Comparison of ENCODE assay signal across 2 cellular contexts in the genomic region with DNA sequence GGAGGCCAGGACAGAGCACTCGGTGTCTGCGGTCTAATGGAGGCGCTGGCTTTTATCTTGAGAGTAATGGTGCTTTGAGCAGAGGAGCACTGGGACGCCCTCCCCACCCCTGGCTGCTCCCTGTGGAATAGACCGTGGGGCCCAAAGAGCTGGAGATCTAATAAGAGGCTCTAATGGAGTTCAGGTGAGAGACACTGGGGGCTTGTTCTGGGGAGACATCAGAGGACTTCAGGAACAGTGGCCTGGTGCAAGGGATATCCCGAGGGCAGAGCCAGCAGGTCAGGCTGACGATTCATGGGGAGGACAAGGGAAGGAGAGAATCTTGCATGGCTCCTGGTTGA.
TF ChIP-seq lines count a peak whose summit lies in the region.

No MANE protein-coding gene starts in this region.

TF ChIP-seq in H1, 55 proteins besides CTCF, POLR2A, EP300 and RAD21:
- no peak for TF ChIP-seq TBP (IDR thresholded peaks at IDR 0.05; ENCODE audit: low read depth, low read length)
- TF ChIP-seq EZH2 (IDR thresholded peaks at IDR 0.05; ENCODE audit: low read depth, low read length, severe bottlenecking) = no peak
- TF ChIP-seq, protein P1, sequence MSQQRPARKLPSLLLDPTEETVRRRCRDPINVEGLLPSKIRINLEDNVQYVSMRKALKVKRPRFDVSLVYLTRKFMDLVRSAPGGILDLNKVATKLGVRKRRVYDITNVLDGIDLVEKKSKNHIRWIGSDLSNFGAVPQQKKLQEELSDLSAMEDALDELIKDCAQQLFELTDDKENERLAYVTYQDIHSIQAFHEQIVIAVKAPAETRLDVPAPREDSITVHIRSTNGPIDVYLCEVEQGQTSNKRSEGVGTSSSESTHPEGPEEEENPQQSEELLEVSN (IDR thresholded peaks at IDR 0.05) = no peak
- TF ChIP-seq SP4 (IDR thresholded peaks at IDR 0.05; ENCODE audit: low read length) = no peak
- no peak for TF ChIP-seq CBX5 (IDR thresholded peaks at IDR 0.05; ENCODE audit: low read depth, low read length)
- no peak for TF ChIP-seq SIRT6 (IDR thresholded peaks at IDR 0.05; ENCODE audit: low read length)
- no peak for TF ChIP-seq KDM4A (IDR thresholded peaks at IDR 0.05; ENCODE audit: low read depth, low read length, severe bottlenecking)
- TF ChIP-seq YY1 (IDR thresholded peaks at IDR 0.05; ENCODE audit: low read depth, low read length) = no peak
- no peak for TF ChIP-seq BCL11A (IDR thresholded peaks at IDR 0.05; ENCODE audit: low read depth in 2 of 2, low read length in 2 of 2)
- TF ChIP-seq GABPA (IDR thresholded peaks at IDR 0.05; ENCODE audit: borderline replicate concordance, insufficient read depth, low read length) = no peak
- no peak for TF ChIP-seq KDM1A (IDR thresholded peaks at IDR 0.05; ENCODE audit: borderline replicate concordance, low read length)
- no peak for TF ChIP-seq TEAD4 (IDR thresholded peaks at IDR 0.05; ENCODE audit: low read depth, low read length)
- TF ChIP-seq SP2 (IDR thresholded peaks at IDR 0.05; ENCODE audit: low read length) = no peak
- TF ChIP-seq SRF (IDR thresholded peaks at IDR 0.05; ENCODE audit: low read depth, low read length) = no peak
TF ChIP-seq in H1: peak in this region for 0.

TF ChIP-seq in SK-N-SH, 30 proteins besides CTCF, POLR2A, EP300 and RAD21:
- TF ChIP-seq CHD2 (IDR thresholded peaks at IDR 0.05; ENCODE audit: low read length, partially characterized antibody) (no peak), YY1 (IDR thresholded peaks at IDR 0.05; ENCODE audit: low read depth) (no peak), NFIC (IDR thresholded peaks at IDR 0.05; ENCODE audit: borderline replicate concordance) (no peak), GABPA (IDR thresholded peaks at IDR 0.05; ENCODE audit: low read depth) (no peak), RCOR1 (IDR thresholded peaks at IDR 0.05; ENCODE audit: low read length) (no peak), TEAD4 (IDR thresholded peaks at IDR 0.05; ENCODE audit: borderline replicate concordance, insufficient read depth) (no peak), FOXJ3 (CRISPR knock-in tag; IDR thresholded peaks at IDR 0.05) (no peak), GATA2 (CRISPR knock-in tag; IDR thresholded peaks at IDR 0.05) (no peak), FOXM1 (IDR thresholded peaks at IDR 0.05; ENCODE audit: low read depth) (no peak), MEF2A (IDR thresholded peaks at IDR 0.05; ENCODE audit: borderline replicate concordance, low read depth) (no peak), POLR2AphosphoS5 (IDR thresholded peaks at IDR 0.05; ENCODE audit: low read depth, low read length) (no peak), JUND (IDR thresholded peaks at IDR 0.05) (no peak), TAF1 (IDR thresholded peaks at IDR 0.05; ENCODE audit: borderline replicate concordance, low read depth, low read length) (no peak)
- TF ChIP-seq, protein P2, sequence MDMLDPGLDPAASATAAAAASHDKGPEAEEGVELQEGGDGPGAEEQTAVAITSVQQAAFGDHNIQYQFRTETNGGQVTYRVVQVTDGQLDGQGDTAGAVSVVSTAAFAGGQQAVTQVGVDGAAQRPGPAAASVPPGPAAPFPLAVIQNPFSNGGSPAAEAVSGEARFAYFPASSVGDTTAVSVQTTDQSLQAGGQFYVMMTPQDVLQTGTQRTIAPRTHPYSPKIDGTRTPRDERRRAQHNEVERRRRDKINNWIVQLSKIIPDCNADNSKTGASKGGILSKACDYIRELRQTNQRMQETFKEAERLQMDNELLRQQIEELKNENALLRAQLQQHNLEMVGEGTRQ (IDR thresholded peaks at IDR 0.05; ENCODE audit: borderline replicate concordance, low read depth, low read length) = no peak
